Comparison of ENCODE assay signal across 18 cellular contexts in genomic region chr13:34208326-34208725, GRCh38.
DNase-seq lines count a peak whose midpoint lies in the region; ATAC-seq and TF ChIP-seq lines count a peak whose summit lies in the region.
"Had no signal": no experiment of that assay in that cellular context is flagged by ENCODE, and none has a peak within 500 bp of the region (broad histone marks: within the 10 kb centered on the region; RNA-seq: fewer than 3 reads in every experiment).

No MANE protein-coding gene starts in this region.

- no peaks in the 10 kb centered on the region for H4K20me1 ChIP-seq in SK-N-SH (ENCODE audit: insufficient read depth)

- no peak overlapping the region for H3K4me3 ChIP-seq in SK-N-SH (ENCODE audit: low read depth in 2 of 2, low read length in 1 of 2)
- H3K4me3 ChIP-seq in fibroblast of villous mesenchyme (ENCODE audit: low read depth, low read length), result no peak overlapping the region
- H3K4me3 ChIP-seq: esophagus squamous epithelium, psoas muscle had no signal

- TF ChIP-seq CTCF in SK-N-SH (IDR thresholded peaks at IDR 0.05) (0 out of 2 replicates have a peak, but pooled peaks have one; percentile 19), fibroblast of villous mesenchyme (IDR thresholded peaks at IDR 0.05; ENCODE audit: insufficient read depth, low read depth, low read length) (no peak)

- no peak overlapping the region for H2AFZ ChIP-seq in SK-N-SH (ENCODE audit: low read depth)

- intact Hi-C loops in left ventricle myocardium superior (cut with micrococcal nuclease) (no loop called here), cardiac septum (cut with DNase I) (no loop called here), posterior cingulate gyrus (cut with DNase I) (no loop called here)

- DNase-seq in left ventricle myocardium superior (no peak), cardiac septum (ENCODE audit: low spot score) (no peak), SK-N-SH (no peak), fibroblast of villous mesenchyme (ENCODE audit: low read depth) (peak; percentile 34), posterior cingulate gyrus (no peak), amygdala (lab: John Stamatoyannopoulos, UW) (no peak)
- no peak for DNase-seq in stimulated activated naive CD8-positive, alpha-beta T cell treated with anti-CD3 and anti-CD28 coated beads, Interleukin-15, amount 100 ng/mL, for 72 hours
- DNase-seq: DMS53; esophagus squamous epithelium; hypothalamus; MV-4-11; NCI-H1694 treated with DMSO at 0.1 percent for 48 hours; NCI-H226; psoas muscle; stimulated activated CD4-positive, alpha-beta T cell treated with anti-CD3 and anti-CD28 coated beads, Interleukin-4, amount 100 ng/mL, for 24 hours had no signal

- ATAC-seq in left ventricle myocardium superior (peak; percentile 15), GM18502 (IDR thresholded peaks at IDR 0.05; ENCODE audit: poor library complexity, unreplicated experiment) (no peak)
- ATAC-seq in stimulated activated naive CD8-positive, alpha-beta T cell treated with anti-CD3 and anti-CD28 coated beads, Interleukin-15, amount 100 ng/mL, for 72 hours, result no peak
- ATAC-seq: psoas muscle had no signal

- 100% methylated on average over 1 of the region's 1 CpG for WGBS in SK-N-SH (ENCODE audit: low lambda C conversion rate)

- peaks cover 0 to 8% of the 10 kb centered on the region in 2 donors for H3K9me3 Mint-ChIP-seq in stimulated activated naive CD8-positive, alpha-beta T cell treated with anti-CD3 and anti-CD28 coated beads, Interleukin-15, amount 100 ng/mL, for 72 hours
- H3K9me3 Mint-ChIP-seq: activated T-helper 1 cell treated with anti-CD3 and anti-CD28 coated beads, Interleukin-12 subunit alpha, Interleukin-12 subunit beta, Interleukin-2, Interleukin-4 antibody, amounts not matched to agents 30 ng/mL and 10 ng/mL and 1 ng/mL, durations not matched to agents 14 hours and 24 hours and 36 hours; memory B cell had no signal

- peaks cover 0 to 17% of the 10 kb centered on the region in 2 experiments; a peak in 3 of 4 replicates for H3K4me1 ChIP-seq in SK-N-SH (ENCODE audit: control insufficient read depth in 1 of 2, insufficient read depth in 2 of 2, low read depth in 1 of 2, low read length in 1 of 2)
- H3K4me1 ChIP-seq: psoas muscle had no signal

- TF ChIP-seq EP300 in SK-N-SH (IDR thresholded peaks at IDR 0.05; ENCODE audit: borderline replicate concordance in 1 of 2, low read depth in 1 of 2, low read length in 1 of 2), result no peak

- H3K27me3 ChIP-seq in SK-N-SH (ENCODE audit: insufficient read depth), result no peaks in the 10 kb centered on the region
- H3K27me3 ChIP-seq: esophagus squamous epithelium had no signal

- POLR2A ChIA-PET in SK-N-SH (lab: Yijun Ruan, JAX), result no interaction called here

- no peak overlapping the region for H3K27ac Mint-ChIP-seq in stimulated activated naive CD8-positive, alpha-beta T cell treated with anti-CD3 and anti-CD28 coated beads, Interleukin-15, amount 100 ng/mL, for 72 hours
- H3K27ac Mint-ChIP-seq: activated T-helper 1 cell treated with anti-CD3 and anti-CD28 coated beads, Interleukin-12 subunit alpha, Interleukin-12 subunit beta, Interleukin-2, Interleukin-4 antibody, amounts not matched to agents 30 ng/mL and 10 ng/mL and 1 ng/mL, durations not matched to agents 14 hours and 24 hours and 36 hours; memory B cell had no signal

- no peaks in the 10 kb centered on the region for H3K9me2 ChIP-seq in SK-N-SH

- no peaks in the 10 kb centered on the region for H3K36me3 ChIP-seq in SK-N-SH (replicated peaks in 1 of 2; ENCODE audit: control insufficient read depth in 1 of 2, insufficient read depth in 2 of 2, low read length in 1 of 2)
- H3K36me3 ChIP-seq: esophagus squamous epithelium had no signal

- CTCF ChIA-PET in SK-N-SH (lab: Yijun Ruan, JAX), result interaction anchor here (1.1 kb wide), 1 partner anchor 11 kb away, joined by 3 read pairs; no protein-coding TSS in a partner anchor

- H3F3A ChIP-seq in SK-N-SH (replicated peaks; ENCODE audit: insufficient read depth), result peaks cover 19% of the 10 kb centered on the region

- H3K27me3 Mint-ChIP-seq in stimulated activated naive CD8-positive, alpha-beta T cell treated with anti-CD3 and anti-CD28 coated beads, Interleukin-15, amount 100 ng/mL, for 72 hours, result no peaks in the 10 kb centered on the region
- H3K27me3 Mint-ChIP-seq: memory B cell had no signal

- no peak overlapping the region for H3K4me3 Mint-ChIP-seq in stimulated activated naive CD8-positive, alpha-beta T cell treated with anti-CD3 and anti-CD28 coated beads, Interleukin-15, amount 100 ng/mL, for 72 hours
- H3K4me3 Mint-ChIP-seq: activated T-helper 1 cell treated with anti-CD3 and anti-CD28 coated beads, Interleukin-12 subunit alpha, Interleukin-12 subunit beta, Interleukin-2, Interleukin-4 antibody, amounts not matched to agents 30 ng/mL and 10 ng/mL and 1 ng/mL, durations not matched to agents 14 hours and 24 hours and 36 hours; memory B cell had no signal

- H3K4me1 Mint-ChIP-seq in stimulated activated naive CD8-positive, alpha-beta T cell treated with anti-CD3 and anti-CD28 coated beads, Interleukin-15, amount 100 ng/mL, for 72 hours, result no peaks in the 10 kb centered on the region
- H3K4me1 Mint-ChIP-seq: memory B cell had no signal

- no peak for TF ChIP-seq RAD21 in SK-N-SH (IDR thresholded peaks at IDR 0.05; ENCODE audit: low read length)

- H3K9me3 ChIP-seq in SK-N-SH, result no peaks in the 10 kb centered on the region
- H3K9me3 ChIP-seq: esophagus squamous epithelium, psoas muscle had no signal

- H3K4me2 ChIP-seq in SK-N-SH, result peak overlapping the region; percentile 9; the same call in 1 of the 2 replicates

- H3K27ac ChIP-seq in SK-N-SH (ENCODE audit: low read depth in 2 of 2, low read length in 1 of 2), result peak overlapping the region; percentile 78 to 80; a peak in 3 of 4 replicates
- H3K27ac ChIP-seq: esophagus squamous epithelium, psoas muscle had no signal

- H3K9ac ChIP-seq in SK-N-SH, result peak overlapping the region; percentile 43; the same call in 1 of the 2 replicates

- no peaks in the 10 kb centered on the region; the same call in 1 of the 2 replicates for H3K79me2 ChIP-seq in SK-N-SH (ENCODE audit: insufficient read depth)

TF ChIP-seq in SK-N-SH, 30 proteins besides CTCF, POLR2A, EP300 and RAD21 (continues in another document):
- TF ChIP-seq SMC3 (IDR thresholded peaks at IDR 0.05; ENCODE audit: low read depth, low read length) (no peak), POLR2AphosphoS5 (IDR thresholded peaks at IDR 0.05; ENCODE audit: low read depth, low read length) (no peak), FOSL2 (IDR thresholded peaks at IDR 0.05; ENCODE audit: borderline replicate concordance, low read depth) (0 out of 2 replicates have a peak, but pooled peaks have one; percentile 3), NFIC (IDR thresholded peaks at IDR 0.05; ENCODE audit: borderline replicate concordance) (peak; percentile 12; the same call in 1 of the 2 replicates), FOXJ3 (CRISPR knock-in tag; IDR thresholded peaks at IDR 0.05) (no peak), MEF2A (IDR thresholded peaks at IDR 0.05; ENCODE audit: borderline replicate concordance, low read depth) (peak; percentile 82; the same call in 1 of the 2 replicates), MAX (IDR thresholded peaks at IDR 0.05; ENCODE audit: low read depth) (no peak), EZH2phosphoT487 (IDR thresholded peaks at IDR 0.05; ENCODE audit: borderline replicate concordance, low read depth) (no peak), USF2 (IDR thresholded peaks at IDR 0.05; ENCODE audit: borderline replicate concordance, low read depth, low read length) (no peak), USF1 (IDR thresholded peaks at IDR 0.05; ENCODE audit: borderline replicate concordance, low read depth) (no peak), RFX5 (IDR thresholded peaks at IDR 0.05; ENCODE audit: low read length) (no peak), NRF1 (IDR thresholded peaks at IDR 0.05; ENCODE audit: low read depth, low read length) (no peak), MXI1 (IDR thresholded peaks at IDR 0.05; ENCODE audit: low read depth, low read length) (no peak)
